ENCODE assay signal across 8 cellular contexts in the genomic region with DNA sequence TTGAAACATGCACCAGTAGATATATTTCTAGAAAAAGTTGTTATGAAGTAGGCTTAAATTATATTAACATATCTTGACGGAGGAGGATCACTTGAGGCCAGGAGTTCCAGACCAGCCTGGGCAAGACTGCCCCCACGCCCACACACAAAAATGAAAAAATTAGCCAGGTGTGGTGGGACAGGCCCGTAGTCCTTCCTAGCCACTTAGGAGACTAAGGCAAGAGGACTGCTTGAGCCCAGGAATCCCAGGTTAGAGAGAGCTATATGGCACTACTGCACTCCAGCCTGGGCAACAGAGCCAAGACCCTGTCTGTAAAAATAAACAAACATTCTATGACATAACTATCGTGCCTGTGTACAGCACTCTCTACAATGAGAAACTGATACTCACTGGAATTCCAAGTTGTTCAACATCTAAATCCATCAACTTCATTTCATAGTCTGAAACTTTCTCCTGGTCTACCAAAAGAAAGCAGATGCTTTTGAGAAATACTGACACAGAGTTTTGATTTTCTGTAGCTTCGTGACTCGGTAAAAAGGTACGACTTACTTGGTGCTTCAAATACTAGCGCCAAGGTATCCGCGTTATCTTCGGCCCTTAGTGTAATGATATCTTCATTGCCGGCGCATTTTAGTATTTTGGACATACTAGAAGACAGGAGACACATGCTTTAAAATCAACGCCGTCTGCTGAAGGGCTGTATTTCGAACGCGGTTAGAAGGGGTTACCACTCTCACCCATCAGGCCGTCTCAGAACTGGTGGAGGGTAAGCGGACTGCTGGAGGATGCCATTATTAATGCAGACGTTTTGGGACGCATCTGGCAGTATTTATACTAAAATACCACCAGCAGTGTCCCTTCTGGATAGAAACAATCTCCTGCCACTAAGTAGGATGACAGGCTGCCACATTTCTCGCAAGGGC. TPM values are rescaled to one million over a fixed set of nuclear protein-coding genes. Genes with fewer than 3 reads are reported as not detected.
A peak's percentile ranks its signal among the peaks of the same experiment; 100 is the strongest.
DNase-seq lines count a peak whose midpoint lies in the region; ATAC-seq and TF ChIP-seq lines count a peak whose summit lies in the region.

No MANE protein-coding gene starts in this region.

- peaks cover 7% of the 10 kb centered on the region for H3K4me1 ChIP-seq in prostate gland (replicated peaks)

- intact Hi-C loops in prostate gland (cut with DNase I) (no loop called here), posterior vena cava (cut with DNase I) (no loop called here)

- no peak for TF ChIP-seq POLR2A in prostate gland (IDR thresholded peaks at IDR 0.05)

- TF ChIP-seq CTCF in GM12865 (IDR thresholded peaks at IDR 0.05; ENCODE audit: insufficient read depth, low read depth, low read length, missing control alignments): no peak
- TF ChIP-seq CTCF in epithelial cell of proximal tubule (conservative IDR thresholded peaks at IDR 0.05; ENCODE audit: low read depth, low read length): no peak
- no peak for TF ChIP-seq CTCF in prostate gland (IDR thresholded peaks at IDR 0.05)
- no peak for TF ChIP-seq CTCF in GM20000 (IDR thresholded peaks at IDR 0.05; ENCODE audit: extremely low read depth, missing control alignments)

- WGBS in prostate gland: 4% methylated on average over 23 of the region's 23 CpGs

- no peak for DNase-seq in GM12865 (ENCODE audit: low read depth)
- peak; percentile 48 for DNase-seq in OCI-M1 (lab: John Stamatoyannopoulos, UW)
- DNase-seq in epithelial cell of proximal tubule (ENCODE audit: low read depth): no peak
- no peak for DNase-seq in prostate gland (ENCODE audit: low spot score)
- no peak for DNase-seq in stimulated activated CD4-positive, alpha-beta T cell treated with anti-CD3 and anti-CD28 coated beads, Interleukin-2, amount 100 ng/mL, for 48 hours
- DNase-seq in posterior vena cava (ENCODE audit: low spot score): no peak
- DNase-seq in GM20000 (ENCODE audit: low spot score): no peak

- no peaks in the 10 kb centered on the region for H3K27me3 ChIP-seq in prostate gland (replicated peaks; ENCODE audit: insufficient read depth)

- H3K27ac ChIP-seq in prostate gland: peak overlapping the region in 1 of 2 donors; percentile 88

- no peaks in the 10 kb centered on the region for H3K9me3 ChIP-seq in prostate gland

- no peak for ATAC-seq in GM21447 (IDR thresholded peaks at IDR 0.05; ENCODE audit: unreplicated experiment)

- peaks cover 0 to 8% of the 10 kb centered on the region in 2 donors for H3K36me3 ChIP-seq in prostate gland

- H3K4me3 ChIP-seq in GM12865 (ENCODE audit: low read depth, low read length): peak overlapping the region; percentile 82
- H3K4me3 ChIP-seq in epithelial cell of proximal tubule (ENCODE audit: low read depth, low read length): peak overlapping the region; percentile 74
- H3K4me3 ChIP-seq in prostate gland: peak overlapping the region; percentile 66 to 71

RNA-seq across cellular contexts. Expression of a gene that starts 1.3 kb away (rescaled TPM):
- total RNA-seq in epithelial cell of proximal tubule (327 and 378 TPM in 2 replicates), prostate gland (10 to 100 TPM; 37.0 to 75.4 TPM), posterior vena cava (10 to 100 TPM; 24.5 to 30.3 TPM)

RNA-seq across cellular contexts. Expression of a gene that starts 5.6 kb away (rescaled TPM):
- total RNA-seq in epithelial cell of proximal tubule (82.0 and 103 TPM in 2 replicates), prostate gland (100 to 1,000 TPM; 102 to 187 TPM), posterior vena cava (100 to 1,000 TPM; 104 to 116 TPM)

RNA-seq across cellular contexts. Expression of a gene that starts 8.3 kb away (rescaled TPM):
- total RNA-seq in epithelial cell of proximal tubule (17.3 and 18.7 TPM in 2 replicates), prostate gland (10 to 100 TPM; 26.2 to 61.8 TPM), posterior vena cava (10 to 100 TPM; 53.3 to 80.7 TPM)
